In the genomic region with DNA sequence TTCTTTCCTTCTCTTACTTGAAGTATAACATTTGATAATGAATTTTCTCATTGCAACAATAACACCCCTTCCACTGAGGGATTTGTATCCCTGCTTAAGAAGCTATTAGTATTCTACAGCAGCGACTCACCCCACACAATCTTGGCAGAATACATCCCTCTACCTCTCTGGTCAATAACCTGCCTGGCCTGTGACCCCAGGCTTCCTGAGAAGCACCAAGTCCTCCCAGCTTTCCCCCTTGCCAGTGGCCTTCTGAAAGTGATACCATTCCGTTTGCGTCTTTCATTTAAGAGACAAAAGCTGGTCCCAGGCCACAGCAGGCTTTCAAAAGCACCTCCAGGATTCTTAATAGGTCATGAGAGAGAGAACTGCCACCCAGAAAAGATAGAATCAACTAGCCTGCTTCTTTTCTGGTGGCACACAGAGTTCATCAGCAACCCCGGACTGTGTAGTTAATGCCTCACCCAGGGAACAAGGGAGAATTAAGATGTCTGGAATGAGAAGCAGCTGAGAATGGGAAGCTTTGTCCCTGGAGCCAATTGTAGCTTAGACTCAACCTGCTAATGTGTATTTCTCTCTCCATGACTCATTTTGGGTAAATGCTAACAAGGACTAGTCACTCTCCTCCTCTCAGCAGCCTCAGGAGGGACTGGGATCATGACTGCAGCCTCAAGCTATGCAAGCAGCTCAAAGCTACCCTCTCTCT, we compare ENCODE assay signal across 1 cellular context.
TF ChIP-seq lines count a peak whose summit lies in the region.

No MANE protein-coding gene starts in this region.

TF ChIP-seq in SK-N-SH, 30 proteins besides CTCF, POLR2A, EP300 and RAD21 (continued from another document):
- TF ChIP-seq, protein P1, sequence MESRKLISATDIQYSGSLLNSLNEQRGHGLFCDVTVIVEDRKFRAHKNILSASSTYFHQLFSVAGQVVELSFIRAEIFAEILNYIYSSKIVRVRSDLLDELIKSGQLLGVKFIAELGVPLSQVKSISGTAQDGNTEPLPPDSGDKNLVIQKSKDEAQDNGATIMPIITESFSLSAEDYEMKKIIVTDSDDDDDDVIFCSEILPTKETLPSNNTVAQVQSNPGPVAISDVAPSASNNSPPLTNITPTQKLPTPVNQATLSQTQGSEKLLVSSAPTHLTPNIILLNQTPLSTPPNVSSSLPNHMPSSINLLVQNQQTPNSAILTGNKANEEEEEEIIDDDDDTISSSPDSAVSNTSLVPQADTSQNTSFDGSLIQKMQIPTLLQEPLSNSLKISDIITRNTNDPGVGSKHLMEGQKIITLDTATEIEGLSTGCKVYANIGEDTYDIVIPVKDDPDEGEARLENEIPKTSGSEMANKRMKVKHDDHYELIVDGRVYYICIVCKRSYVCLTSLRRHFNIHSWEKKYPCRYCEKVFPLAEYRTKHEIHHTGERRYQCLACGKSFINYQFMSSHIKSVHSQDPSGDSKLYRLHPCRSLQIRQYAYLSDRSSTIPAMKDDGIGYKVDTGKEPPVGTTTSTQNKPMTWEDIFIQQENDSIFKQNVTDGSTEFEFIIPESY (IDR thresholded peaks at IDR 0.05; ENCODE audit: borderline replicate concordance, low read depth), result no peak
- TF ChIP-seq TCF12 (IDR thresholded peaks at IDR 0.05) (peak; percentile 84), MXI1 (IDR thresholded peaks at IDR 0.05; ENCODE audit: low read depth, low read length) (no peak), EZH2phosphoT487 (IDR thresholded peaks at IDR 0.05; ENCODE audit: borderline replicate concordance, low read depth) (no peak), IRF3 (IDR thresholded peaks at IDR 0.05; ENCODE audit: low read depth, low read length) (no peak), MEF2A (IDR thresholded peaks at IDR 0.05; ENCODE audit: borderline replicate concordance, low read depth) (peak; percentile 35; the same call in 1 of the 2 replicates), TEAD4 (IDR thresholded peaks at IDR 0.05; ENCODE audit: borderline replicate concordance, insufficient read depth) (peak; percentile 78; the same call in 1 of the 2 replicates), POLR2AphosphoS5 (IDR thresholded peaks at IDR 0.05; ENCODE audit: low read depth, low read length) (peak; percentile 58; the same call in 1 of the 2 replicates)
TF ChIP-seq in SK-N-SH: peak in this region for 9.
